ENCODE assay signal across 1 cellular context in genomic region chr16:75251280-75252048, GRCh38.
TF ChIP-seq lines count a peak whose summit lies in the region.

A gene with protein sequence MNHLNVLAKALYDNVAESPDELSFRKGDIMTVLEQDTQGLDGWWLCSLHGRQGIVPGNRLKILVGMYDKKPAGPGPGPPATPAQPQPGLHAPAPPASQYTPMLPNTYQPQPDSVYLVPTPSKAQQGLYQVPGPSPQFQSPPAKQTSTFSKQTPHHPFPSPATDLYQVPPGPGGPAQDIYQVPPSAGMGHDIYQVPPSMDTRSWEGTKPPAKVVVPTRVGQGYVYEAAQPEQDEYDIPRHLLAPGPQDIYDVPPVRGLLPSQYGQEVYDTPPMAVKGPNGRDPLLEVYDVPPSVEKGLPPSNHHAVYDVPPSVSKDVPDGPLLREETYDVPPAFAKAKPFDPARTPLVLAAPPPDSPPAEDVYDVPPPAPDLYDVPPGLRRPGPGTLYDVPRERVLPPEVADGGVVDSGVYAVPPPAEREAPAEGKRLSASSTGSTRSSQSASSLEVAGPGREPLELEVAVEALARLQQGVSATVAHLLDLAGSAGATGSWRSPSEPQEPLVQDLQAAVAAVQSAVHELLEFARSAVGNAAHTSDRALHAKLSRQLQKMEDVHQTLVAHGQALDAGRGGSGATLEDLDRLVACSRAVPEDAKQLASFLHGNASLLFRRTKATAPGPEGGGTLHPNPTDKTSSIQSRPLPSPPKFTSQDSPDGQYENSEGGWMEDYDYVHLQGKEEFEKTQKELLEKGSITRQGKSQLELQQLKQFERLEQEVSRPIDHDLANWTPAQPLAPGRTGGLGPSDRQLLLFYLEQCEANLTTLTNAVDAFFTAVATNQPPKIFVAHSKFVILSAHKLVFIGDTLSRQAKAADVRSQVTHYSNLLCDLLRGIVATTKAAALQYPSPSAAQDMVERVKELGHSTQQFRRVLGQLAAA (minus strand): TSS chr16:75251624. CDS start chr16:75251482, 142 bp downstream.

TF ChIP-seq in K562, 482 proteins besides CTCF, POLR2A, EP300 and RAD21 (continued from another document):
- TF ChIP-seq, protein P1, sequence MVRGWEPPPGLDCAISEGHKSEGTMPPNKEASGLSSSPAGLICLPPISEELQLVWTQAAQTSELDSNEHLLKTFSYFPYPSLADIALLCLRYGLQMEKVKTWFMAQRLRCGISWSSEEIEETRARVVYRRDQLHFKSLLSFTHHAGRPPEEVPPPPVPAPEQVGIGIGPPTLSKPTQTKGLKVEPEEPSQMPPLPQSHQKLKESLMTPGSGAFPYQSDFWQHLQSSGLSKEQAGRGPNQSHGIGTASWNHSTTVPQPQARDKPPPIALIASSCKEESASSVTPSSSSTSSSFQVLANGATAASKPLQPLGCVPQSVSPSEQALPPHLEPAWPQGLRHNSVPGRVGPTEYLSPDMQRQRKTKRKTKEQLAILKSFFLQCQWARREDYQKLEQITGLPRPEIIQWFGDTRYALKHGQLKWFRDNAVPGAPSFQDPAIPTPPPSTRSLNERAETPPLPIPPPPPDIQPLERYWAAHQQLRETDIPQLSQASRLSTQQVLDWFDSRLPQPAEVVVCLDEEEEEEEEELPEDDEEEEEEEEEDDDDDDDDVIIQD (CRISPR knock-in tag; IDR thresholded peaks at IDR 0.05), result no peak
- TF ChIP-seq ETS2 (tag; IDR thresholded peaks at IDR 0.05; ENCODE audit: borderline replicate concordance, poor library complexity, severe bottlenecking), result no peak
- no peak for TF ChIP-seq HBP1 (CRISPR knock-in tag; IDR thresholded peaks at IDR 0.05)
- TF ChIP-seq, protein P2, sequence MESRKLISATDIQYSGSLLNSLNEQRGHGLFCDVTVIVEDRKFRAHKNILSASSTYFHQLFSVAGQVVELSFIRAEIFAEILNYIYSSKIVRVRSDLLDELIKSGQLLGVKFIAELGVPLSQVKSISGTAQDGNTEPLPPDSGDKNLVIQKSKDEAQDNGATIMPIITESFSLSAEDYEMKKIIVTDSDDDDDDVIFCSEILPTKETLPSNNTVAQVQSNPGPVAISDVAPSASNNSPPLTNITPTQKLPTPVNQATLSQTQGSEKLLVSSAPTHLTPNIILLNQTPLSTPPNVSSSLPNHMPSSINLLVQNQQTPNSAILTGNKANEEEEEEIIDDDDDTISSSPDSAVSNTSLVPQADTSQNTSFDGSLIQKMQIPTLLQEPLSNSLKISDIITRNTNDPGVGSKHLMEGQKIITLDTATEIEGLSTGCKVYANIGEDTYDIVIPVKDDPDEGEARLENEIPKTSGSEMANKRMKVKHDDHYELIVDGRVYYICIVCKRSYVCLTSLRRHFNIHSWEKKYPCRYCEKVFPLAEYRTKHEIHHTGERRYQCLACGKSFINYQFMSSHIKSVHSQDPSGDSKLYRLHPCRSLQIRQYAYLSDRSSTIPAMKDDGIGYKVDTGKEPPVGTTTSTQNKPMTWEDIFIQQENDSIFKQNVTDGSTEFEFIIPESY (CRISPR knock-in tag; IDR thresholded peaks at IDR 0.05), result peak; percentile 84
- no peak for TF ChIP-seq ELF4 (CRISPR knock-in tag; IDR thresholded peaks at IDR 0.05)
- TF ChIP-seq, protein P3, sequence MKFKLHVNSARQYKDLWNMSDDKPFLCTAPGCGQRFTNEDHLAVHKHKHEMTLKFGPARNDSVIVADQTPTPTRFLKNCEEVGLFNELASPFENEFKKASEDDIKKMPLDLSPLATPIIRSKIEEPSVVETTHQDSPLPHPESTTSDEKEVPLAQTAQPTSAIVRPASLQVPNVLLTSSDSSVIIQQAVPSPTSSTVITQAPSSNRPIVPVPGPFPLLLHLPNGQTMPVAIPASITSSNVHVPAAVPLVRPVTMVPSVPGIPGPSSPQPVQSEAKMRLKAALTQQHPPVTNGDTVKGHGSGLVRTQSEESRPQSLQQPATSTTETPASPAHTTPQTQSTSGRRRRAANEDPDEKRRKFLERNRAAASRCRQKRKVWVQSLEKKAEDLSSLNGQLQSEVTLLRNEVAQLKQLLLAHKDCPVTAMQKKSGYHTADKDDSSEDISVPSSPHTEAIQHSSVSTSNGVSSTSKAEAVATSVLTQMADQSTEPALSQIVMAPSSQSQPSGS (CRISPR knock-in tag; IDR thresholded peaks at IDR 0.05), result no peak
- TF ChIP-seq ZBTB49 (CRISPR knock-in tag; IDR thresholded peaks at IDR 0.05; ENCODE audit: borderline replicate concordance), result no peak
- peak; percentile 71 for TF ChIP-seq VEZF1 (CRISPR knock-in tag; IDR thresholded peaks at IDR 0.05)
- no peak for TF ChIP-seq MAFK (IDR thresholded peaks at IDR 0.05; ENCODE audit: low read length)
- TF ChIP-seq, protein P4, sequence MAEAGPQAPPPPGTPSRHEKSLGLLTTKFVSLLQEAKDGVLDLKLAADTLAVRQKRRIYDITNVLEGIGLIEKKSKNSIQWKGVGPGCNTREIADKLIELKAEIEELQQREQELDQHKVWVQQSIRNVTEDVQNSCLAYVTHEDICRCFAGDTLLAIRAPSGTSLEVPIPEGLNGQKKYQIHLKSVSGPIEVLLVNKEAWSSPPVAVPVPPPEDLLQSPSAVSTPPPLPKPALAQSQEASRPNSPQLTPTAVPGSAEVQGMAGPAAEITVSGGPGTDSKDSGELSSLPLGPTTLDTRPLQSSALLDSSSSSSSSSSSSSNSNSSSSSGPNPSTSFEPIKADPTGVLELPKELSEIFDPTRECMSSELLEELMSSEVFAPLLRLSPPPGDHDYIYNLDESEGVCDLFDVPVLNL (CRISPR knock-in tag; IDR thresholded peaks at IDR 0.05; ENCODE audit: low read depth), result no peak
- no peak for TF ChIP-seq PRPF4 (IDR thresholded peaks at IDR 0.05; ENCODE audit: insufficient read depth, low read depth, low read length, poor library complexity, severe bottlenecking)
- TF ChIP-seq, protein P5, sequence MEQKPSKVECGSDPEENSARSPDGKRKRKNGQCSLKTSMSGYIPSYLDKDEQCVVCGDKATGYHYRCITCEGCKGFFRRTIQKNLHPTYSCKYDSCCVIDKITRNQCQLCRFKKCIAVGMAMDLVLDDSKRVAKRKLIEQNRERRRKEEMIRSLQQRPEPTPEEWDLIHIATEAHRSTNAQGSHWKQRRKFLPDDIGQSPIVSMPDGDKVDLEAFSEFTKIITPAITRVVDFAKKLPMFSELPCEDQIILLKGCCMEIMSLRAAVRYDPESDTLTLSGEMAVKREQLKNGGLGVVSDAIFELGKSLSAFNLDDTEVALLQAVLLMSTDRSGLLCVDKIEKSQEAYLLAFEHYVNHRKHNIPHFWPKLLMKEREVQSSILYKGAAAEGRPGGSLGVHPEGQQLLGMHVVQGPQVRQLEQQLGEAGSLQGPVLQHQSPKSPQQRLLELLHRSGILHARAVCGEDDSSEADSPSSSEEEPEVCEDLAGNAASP (IDR thresholded peaks at IDR 0.05), result no peak
- TF ChIP-seq, protein P6, sequence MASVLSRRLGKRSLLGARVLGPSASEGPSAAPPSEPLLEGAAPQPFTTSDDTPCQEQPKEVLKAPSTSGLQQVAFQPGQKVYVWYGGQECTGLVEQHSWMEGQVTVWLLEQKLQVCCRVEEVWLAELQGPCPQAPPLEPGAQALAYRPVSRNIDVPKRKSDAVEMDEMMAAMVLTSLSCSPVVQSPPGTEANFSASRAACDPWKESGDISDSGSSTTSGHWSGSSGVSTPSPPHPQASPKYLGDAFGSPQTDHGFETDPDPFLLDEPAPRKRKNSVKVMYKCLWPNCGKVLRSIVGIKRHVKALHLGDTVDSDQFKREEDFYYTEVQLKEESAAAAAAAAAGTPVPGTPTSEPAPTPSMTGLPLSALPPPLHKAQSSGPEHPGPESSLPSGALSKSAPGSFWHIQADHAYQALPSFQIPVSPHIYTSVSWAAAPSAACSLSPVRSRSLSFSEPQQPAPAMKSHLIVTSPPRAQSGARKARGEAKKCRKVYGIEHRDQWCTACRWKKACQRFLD (CRISPR knock-in tag; IDR thresholded peaks at IDR 0.05), result no peak
- TF ChIP-seq, protein P7, sequence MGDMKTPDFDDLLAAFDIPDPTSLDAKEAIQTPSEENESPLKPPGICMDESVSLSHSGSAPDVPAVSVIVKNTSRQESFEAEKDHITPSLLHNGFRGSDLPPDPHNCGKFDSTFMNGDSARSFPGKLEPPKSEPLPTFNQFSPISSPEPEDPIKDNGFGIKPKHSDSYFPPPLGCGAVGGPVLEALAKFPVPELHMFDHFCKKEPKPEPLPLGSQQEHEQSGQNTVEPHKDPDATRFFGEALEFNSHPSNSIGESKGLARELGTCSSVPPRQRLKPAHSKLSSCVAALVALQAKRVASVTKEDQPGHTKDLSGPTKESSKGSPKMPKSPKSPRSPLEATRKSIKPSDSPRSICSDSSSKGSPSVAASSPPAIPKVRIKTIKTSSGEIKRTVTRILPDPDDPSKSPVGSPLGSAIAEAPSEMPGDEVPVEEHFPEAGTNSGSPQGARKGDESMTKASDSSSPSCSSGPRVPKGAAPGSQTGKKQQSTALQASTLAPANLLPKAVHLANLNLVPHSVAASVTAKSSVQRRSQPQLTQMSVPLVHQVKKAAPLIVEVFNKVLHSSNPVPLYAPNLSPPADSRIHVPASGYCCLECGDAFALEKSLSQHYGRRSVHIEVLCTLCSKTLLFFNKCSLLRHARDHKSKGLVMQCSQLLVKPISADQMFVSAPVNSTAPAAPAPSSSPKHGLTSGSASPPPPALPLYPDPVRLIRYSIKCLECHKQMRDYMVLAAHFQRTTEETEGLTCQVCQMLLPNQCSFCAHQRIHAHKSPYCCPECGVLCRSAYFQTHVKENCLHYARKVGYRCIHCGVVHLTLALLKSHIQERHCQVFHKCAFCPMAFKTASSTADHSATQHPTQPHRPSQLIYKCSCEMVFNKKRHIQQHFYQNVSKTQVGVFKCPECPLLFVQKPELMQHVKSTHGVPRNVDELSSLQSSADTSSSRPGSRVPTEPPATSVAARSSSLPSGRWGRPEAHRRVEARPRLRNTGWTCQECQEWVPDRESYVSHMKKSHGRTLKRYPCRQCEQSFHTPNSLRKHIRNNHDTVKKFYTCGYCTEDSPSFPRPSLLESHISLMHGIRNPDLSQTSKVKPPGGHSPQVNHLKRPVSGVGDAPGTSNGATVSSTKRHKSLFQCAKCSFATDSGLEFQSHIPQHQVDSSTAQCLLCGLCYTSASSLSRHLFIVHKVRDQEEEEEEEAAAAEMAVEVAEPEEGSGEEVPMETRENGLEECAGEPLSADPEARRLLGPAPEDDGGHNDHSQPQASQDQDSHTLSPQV (IDR thresholded peaks at IDR 0.05), result peak; percentile 41; the same call in 1 of the 2 replicates
- TF ChIP-seq CBX1 (IDR thresholded peaks at IDR 0.05; ENCODE audit: low read depth), result no peak
- no peak for TF ChIP-seq ZBTB8A (IDR thresholded peaks at IDR 0.05; ENCODE audit: partially characterized antibody)
- TF ChIP-seq ZNF24 (IDR thresholded peaks at IDR 0.05), result no peak
- no peak for TF ChIP-seq SAFB (IDR thresholded peaks at IDR 0.05; ENCODE audit: borderline replicate concordance, low read depth, low read length)
- TF ChIP-seq TCF7 (IDR thresholded peaks at IDR 0.05; ENCODE audit: borderline replicate concordance), result no peak
- TF ChIP-seq L3MBTL2 (IDR thresholded peaks at IDR 0.05), result 0 out of 2 replicates have a peak, but pooled peaks have one; percentile 12
- peak; percentile 70 to 86; a peak in 3 of 4 replicates for TF ChIP-seq NONO (IDR thresholded peaks at IDR 0.05; ENCODE audit: low read depth in 2 of 2, low read length in 1 of 2)
- TF ChIP-seq ARID2 (IDR thresholded peaks at IDR 0.05), result no peak
- TF ChIP-seq, protein P8, sequence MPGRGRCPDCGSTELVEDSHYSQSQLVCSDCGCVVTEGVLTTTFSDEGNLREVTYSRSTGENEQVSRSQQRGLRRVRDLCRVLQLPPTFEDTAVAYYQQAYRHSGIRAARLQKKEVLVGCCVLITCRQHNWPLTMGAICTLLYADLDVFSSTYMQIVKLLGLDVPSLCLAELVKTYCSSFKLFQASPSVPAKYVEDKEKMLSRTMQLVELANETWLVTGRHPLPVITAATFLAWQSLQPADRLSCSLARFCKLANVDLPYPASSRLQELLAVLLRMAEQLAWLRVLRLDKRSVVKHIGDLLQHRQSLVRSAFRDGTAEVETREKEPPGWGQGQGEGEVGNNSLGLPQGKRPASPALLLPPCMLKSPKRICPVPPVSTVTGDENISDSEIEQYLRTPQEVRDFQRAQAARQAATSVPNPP (IDR thresholded peaks at IDR 0.05; ENCODE audit: borderline replicate concordance, insufficient read depth, insufficient read length), result no peak
- TF ChIP-seq PHF8 (IDR thresholded peaks at IDR 0.05; ENCODE audit: borderline replicate concordance, low read length), result peak; percentile 58; the same call in 1 of the 2 replicates
- TF ChIP-seq PTRF (tag; IDR thresholded peaks at IDR 0.05), result no peak
- no peak for TF ChIP-seq TEAD1 (CRISPR knock-in tag; IDR thresholded peaks at IDR 0.05)
- TF ChIP-seq TAF1 (IDR thresholded peaks at IDR 0.05; ENCODE audit: control insufficient read depth, extremely low read depth, insufficient read depth, low read length, severe bottlenecking), result peak; percentile 54
- no peak for TF ChIP-seq RBM39 (optimal IDR thresholded peaks at IDR 0.05; ENCODE audit: low read depth, low read length)
- no peak for TF ChIP-seq CREB1 (IDR thresholded peaks at IDR 0.05)
- no peak for TF ChIP-seq CREB1 (CRISPR knock-in tag; IDR thresholded peaks at IDR 0.05)
- TF ChIP-seq BCOR (IDR thresholded peaks at IDR 0.05), result no peak
